Comparison of ENCODE assay signal across 8 cellular contexts in the genomic region with DNA sequence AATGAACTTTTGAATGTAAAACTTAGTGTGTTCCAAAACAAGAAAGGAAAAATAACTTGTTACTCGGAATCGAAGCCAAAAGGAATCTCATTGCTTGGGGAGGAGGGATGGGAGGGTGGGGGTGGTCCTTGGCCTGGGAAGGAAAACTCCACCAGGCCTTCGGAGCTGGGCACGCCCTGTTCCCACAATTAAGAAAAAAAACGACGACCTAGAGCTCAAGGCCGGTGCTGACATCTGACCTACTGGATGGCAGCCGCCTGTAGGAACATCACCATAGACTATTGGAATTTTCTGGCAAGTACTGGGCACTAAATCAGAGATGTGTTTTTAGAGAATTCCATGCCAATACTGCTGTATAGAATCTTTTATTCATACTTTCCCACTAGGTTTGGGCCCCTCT. TPM values are rescaled to one million over a fixed set of nuclear protein-coding genes. Genes with fewer than 3 reads are reported as not detected.
A peak's percentile ranks its signal among the peaks of the same experiment; 100 is the strongest.
DNase-seq lines count a peak whose midpoint lies in the region; ATAC-seq and TF ChIP-seq lines count a peak whose summit lies in the region.

No MANE protein-coding gene starts in this region.

- DNase-seq in T-helper 2 cell treated with Interferon-gamma antibody and Interleukin-4, amounts not matched to agents 5 μg/mL and 100 μg/mL, for 36 hours (ENCODE audit: low spot score), result no peak
- DNase-seq in T-helper 2 cell (no peak), WTC11 (ENCODE audit: low spot score) (no peak), glutamatergic neuron (no peak), retinal pigment epithelial cell (ENCODE audit: low read depth) (no peak), NCI-H2029 (lab: John Stamatoyannopoulos, UW) (no peak)

- no peaks in the 10 kb centered on the region for H3K27me3 Mint-ChIP-seq in T-helper 2 cell treated with Interferon-gamma antibody and Interleukin-4, amounts not matched to agents 5 μg/mL and 100 μg/mL, for 36 hours (ENCODE audit: low read depth)
- H3K27me3 Mint-ChIP-seq in WTC11 (ENCODE audit: low read depth) (no peaks in the 10 kb centered on the region), glutamatergic neuron (ENCODE audit: unreplicated experiment) (peaks cover 19% of the 10 kb centered on the region)

- peak overlapping the region; percentile 71 for H3K4me3 ChIP-seq in retinal pigment epithelial cell (ENCODE audit: low read length)

- TF ChIP-seq CTCF in WTC11 (IDR thresholded peaks at IDR 0.05), result no peak
- TF ChIP-seq CTCF in glutamatergic neuron (IDR thresholded peaks at IDR 0.05; ENCODE audit: partially characterized antibody, unreplicated experiment), result no peak
- TF ChIP-seq CTCF in retinal pigment epithelial cell (conservative IDR thresholded peaks at IDR 0.05; ENCODE audit: low read depth, low read length), result no peak

- no peak for ATAC-seq in WTC11
- ATAC-seq in HG03045 (IDR thresholded peaks at IDR 0.05; ENCODE audit: unreplicated experiment), result no peak
- ATAC-seq in GM21423 (IDR thresholded peaks at IDR 0.05; ENCODE audit: unreplicated experiment), result no peak

- peaks cover 45% of the 10 kb centered on the region for H3K4me1 Mint-ChIP-seq in T-helper 2 cell treated with Interferon-gamma antibody and Interleukin-4, amounts not matched to agents 5 μg/mL and 100 μg/mL, for 36 hours (ENCODE audit: low read depth)
- H3K4me1 Mint-ChIP-seq in WTC11 (peaks cover 45% of the 10 kb centered on the region), glutamatergic neuron (ENCODE audit: low read depth, unreplicated experiment) (peaks cover 18% of the 10 kb centered on the region)

- POLR2A ChIA-PET in WTC11 (lab: Charles Lee), result no interaction called here

- peak overlapping the region; percentile 87 for H3K27ac Mint-ChIP-seq in T-helper 2 cell treated with Interferon-gamma antibody and Interleukin-4, amounts not matched to agents 5 μg/mL and 100 μg/mL, for 36 hours
- H3K27ac Mint-ChIP-seq in WTC11, result peak overlapping the region; percentile 74
- peak overlapping the region; percentile 88 for H3K27ac Mint-ChIP-seq in glutamatergic neuron (ENCODE audit: unreplicated experiment)

- CTCF ChIA-PET in WTC11 (lab: Charles Lee), result interaction anchor here (1.0 to 2.6 kb wide), 5 partner anchors 11 to 166 kb away, joined by 3 to 10 read pairs (median 9); no protein-coding TSS in a partner anchor

- H3K36me3 Mint-ChIP-seq in T-helper 2 cell treated with Interferon-gamma antibody and Interleukin-4, amounts not matched to agents 5 μg/mL and 100 μg/mL, for 36 hours (ENCODE audit: low read depth), result peaks cover 5% of the 10 kb centered on the region
- H3K36me3 Mint-ChIP-seq in WTC11, result peaks cover 5% of the 10 kb centered on the region
- no peaks in the 10 kb centered on the region for H3K36me3 Mint-ChIP-seq in glutamatergic neuron (ENCODE audit: unreplicated experiment)

- H3K4me3 Mint-ChIP-seq in T-helper 2 cell treated with Interferon-gamma antibody and Interleukin-4, amounts not matched to agents 5 μg/mL and 100 μg/mL, for 36 hours, result peak overlapping the region; percentile 86
- peak overlapping the region; percentile 71 for H3K4me3 Mint-ChIP-seq in WTC11
- H3K4me3 Mint-ChIP-seq in glutamatergic neuron (ENCODE audit: unreplicated experiment), result peak overlapping the region; percentile 86

- H3K9me3 Mint-ChIP-seq in T-helper 2 cell treated with Interferon-gamma antibody and Interleukin-4, amounts not matched to agents 5 μg/mL and 100 μg/mL, for 36 hours, result no peaks in the 10 kb centered on the region
- H3K9me3 Mint-ChIP-seq in WTC11 (no peaks in the 10 kb centered on the region), glutamatergic neuron (ENCODE audit: unreplicated experiment) (peaks cover 15% of the 10 kb centered on the region)

TF ChIP-seq in WTC11, 78 proteins besides CTCF, POLR2A, EP300 and RAD21:
- TF ChIP-seq, protein P1, sequence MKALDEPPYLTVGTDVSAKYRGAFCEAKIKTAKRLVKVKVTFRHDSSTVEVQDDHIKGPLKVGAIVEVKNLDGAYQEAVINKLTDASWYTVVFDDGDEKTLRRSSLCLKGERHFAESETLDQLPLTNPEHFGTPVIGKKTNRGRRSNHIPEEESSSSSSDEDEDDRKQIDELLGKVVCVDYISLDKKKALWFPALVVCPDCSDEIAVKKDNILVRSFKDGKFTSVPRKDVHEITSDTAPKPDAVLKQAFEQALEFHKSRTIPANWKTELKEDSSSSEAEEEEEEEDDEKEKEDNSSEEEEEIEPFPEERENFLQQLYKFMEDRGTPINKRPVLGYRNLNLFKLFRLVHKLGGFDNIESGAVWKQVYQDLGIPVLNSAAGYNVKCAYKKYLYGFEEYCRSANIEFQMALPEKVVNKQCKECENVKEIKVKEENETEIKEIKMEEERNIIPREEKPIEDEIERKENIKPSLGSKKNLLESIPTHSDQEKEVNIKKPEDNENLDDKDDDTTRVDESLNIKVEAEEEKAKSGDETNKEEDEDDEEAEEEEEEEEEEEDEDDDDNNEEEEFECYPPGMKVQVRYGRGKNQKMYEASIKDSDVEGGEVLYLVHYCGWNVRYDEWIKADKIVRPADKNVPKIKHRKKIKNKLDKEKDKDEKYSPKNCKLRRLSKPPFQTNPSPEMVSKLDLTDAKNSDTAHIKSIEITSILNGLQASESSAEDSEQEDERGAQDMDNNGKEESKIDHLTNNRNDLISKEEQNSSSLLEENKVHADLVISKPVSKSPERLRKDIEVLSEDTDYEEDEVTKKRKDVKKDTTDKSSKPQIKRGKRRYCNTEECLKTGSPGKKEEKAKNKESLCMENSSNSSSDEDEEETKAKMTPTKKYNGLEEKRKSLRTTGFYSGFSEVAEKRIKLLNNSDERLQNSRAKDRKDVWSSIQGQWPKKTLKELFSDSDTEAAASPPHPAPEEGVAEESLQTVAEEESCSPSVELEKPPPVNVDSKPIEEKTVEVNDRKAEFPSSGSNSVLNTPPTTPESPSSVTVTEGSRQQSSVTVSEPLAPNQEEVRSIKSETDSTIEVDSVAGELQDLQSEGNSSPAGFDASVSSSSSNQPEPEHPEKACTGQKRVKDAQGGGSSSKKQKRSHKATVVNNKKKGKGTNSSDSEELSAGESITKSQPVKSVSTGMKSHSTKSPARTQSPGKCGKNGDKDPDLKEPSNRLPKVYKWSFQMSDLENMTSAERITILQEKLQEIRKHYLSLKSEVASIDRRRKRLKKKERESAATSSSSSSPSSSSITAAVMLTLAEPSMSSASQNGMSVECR (CRISPR knock-in tag; IDR thresholded peaks at IDR 0.05; ENCODE audit: borderline replicate concordance), result no peak
- no peak for TF ChIP-seq ZSCAN18 (CRISPR knock-in tag; IDR thresholded peaks at IDR 0.05)

RNA-seq across cellular contexts. Expression of gene NADK, which starts 0.8 kb away (rescaled TPM):
- total RNA-seq in WTC11 (2021) (106 to 124 TPM (median 119 TPM) in 3 replicates), glutamatergic neuron (ENCODE audit: unreplicated experiment) (66.0 TPM)

RNA-seq across cellular contexts. Expression of gene CDK11A, which starts 53.4 kb away (rescaled TPM):
- 47.8 to 54.7 TPM (median 52.0 TPM) in 3 replicates for total RNA-seq in WTC11 (2021)
- 62.8 TPM for total RNA-seq in glutamatergic neuron (ENCODE audit: unreplicated experiment)
